In the genomic region with DNA sequence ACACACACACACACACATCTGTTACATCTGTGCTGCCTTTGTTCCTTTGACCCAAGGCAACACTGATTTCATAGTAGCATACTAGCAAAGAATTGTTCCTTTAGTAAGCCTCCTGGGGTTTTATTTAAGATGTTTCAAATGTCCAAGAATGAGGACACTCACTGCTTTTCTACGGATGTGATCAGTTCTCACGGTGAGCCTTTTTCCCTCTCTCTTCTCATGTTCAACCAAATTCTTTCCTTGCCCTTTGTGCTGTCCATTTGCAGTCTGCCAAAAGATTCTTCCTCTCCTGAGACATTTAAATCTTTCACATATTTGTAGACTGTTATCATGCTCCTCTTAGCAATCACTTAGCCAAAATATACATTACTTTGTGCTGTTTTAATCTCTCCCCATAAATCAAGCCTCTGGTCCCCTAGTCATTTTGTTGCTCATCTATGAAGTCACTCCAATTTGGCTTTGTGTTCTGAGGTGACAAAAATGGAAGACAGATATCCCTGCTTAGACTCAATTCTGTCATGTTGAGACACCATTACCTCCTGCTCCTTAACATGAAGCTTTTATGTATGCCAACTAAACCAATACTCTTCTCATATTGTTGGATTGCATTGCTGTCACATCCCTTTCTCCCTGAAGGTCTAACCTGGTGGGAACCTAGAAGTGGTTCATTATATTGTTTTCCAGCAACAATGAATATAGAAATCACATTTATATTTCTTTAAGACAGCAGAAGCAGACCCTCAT, we compare ENCODE assay signal across 15 cellular contexts.
DNase-seq lines count a peak whose midpoint lies in the region; ATAC-seq lines count a peak whose summit lies in the region.
"Had no signal": no experiment of that assay in that cellular context is flagged by ENCODE, and none has a peak within 500 bp of the region (broad histone marks: within the 10 kb centered on the region; RNA-seq: fewer than 3 reads in every experiment).

No MANE protein-coding gene starts in this region.

- DNase-seq in Right ventricle myocardium inferior (ENCODE audit: missing footprints), result no peak
- DNase-seq in Right ventricle myocardium superior, result no peak
- peak; percentile 52 for DNase-seq in amniotic epithelial cell (ENCODE audit: low read depth)
- no peak for DNase-seq in left ventricle myocardium superior
- DNase-seq in activated T-cell treated with anti-CD3 and anti-CD28 coated beads for 4 hours, result no peak
- no peak for DNase-seq in NCI-H146 treated with DMSO at 0.1 percent for 48 hours (lab: John Stamatoyannopoulos, UW; ENCODE audit: unreplicated experiment)
- DNase-seq: activated CD8-positive, alpha-beta T cell treated with anti-CD3 and anti-CD28 coated beads, Interleukin-2, amount 10 ng/mL, durations not matched to agents 7 days and 5 days; activated effector memory CD4-positive, alpha-beta T cell treated with Interleukin-2 at 50 U/mL for 16 hours; COR-L47; KBM-7; naive B cell; NCI-H1436 treated with DMSO at 0.1 percent for 48 hours had no signal

- no peak overlapping the region for H3K4me3 ChIP-seq in skeletal muscle satellite cell (ENCODE audit: low read length)

- H3K36me3 ChIP-seq in skeletal muscle satellite cell (ENCODE audit: insufficient read depth, low read length), result no peaks in the 10 kb centered on the region

- peak overlapping the region; percentile 53 for H3K4me2 ChIP-seq in skeletal muscle satellite cell (ENCODE audit: low read length)

- peak overlapping the region; percentile 61 for H3K9ac ChIP-seq in skeletal muscle satellite cell (ENCODE audit: low read depth, low read length)

- H3K9me3 ChIP-seq in skeletal muscle satellite cell (replicated peaks; ENCODE audit: low read length), result no peaks in the 10 kb centered on the region

- ATAC-seq in Right ventricle myocardium inferior (peak; percentile 28), Right ventricle myocardium superior (ENCODE audit: poor library complexity) (no peak), left ventricle myocardium superior (peak; percentile 56), HG02884 (IDR thresholded peaks at IDR 0.05; ENCODE audit: unreplicated experiment) (no peak)
- ATAC-seq: activated CD8-positive, alpha-beta T cell treated with anti-CD3 and anti-CD28 coated beads, Interleukin-2, amount 10 ng/mL, durations not matched to agents 7 days and 5 days; stimulated activated effector memory CD8-positive, alpha-beta T cell treated with anti-CD3 and anti-CD28 coated beads, Interleukin-12 subunit alpha, Interleukin-12 subunit beta, amount 100 ng/mL, for 72 hours had no signal

- H3K27me3 ChIP-seq in skeletal muscle satellite cell (ENCODE audit: control insufficient read depth, insufficient read depth, low read length), result no peaks in the 10 kb centered on the region

- intact Hi-C loops in Right ventricle myocardium inferior (cut with DNase I), result no loop called here
- intact Hi-C loops in Right ventricle myocardium superior (cut with DNase I), result no loop called here
- intact Hi-C loops in left ventricle myocardium superior (cut with micrococcal nuclease), result no loop called here

- H3K4me1 ChIP-seq in skeletal muscle satellite cell (ENCODE audit: control insufficient read depth, insufficient read depth, low read length), result peaks cover 23% of the 10 kb centered on the region

Comparison
In these comparisons a context has a peak if more than half of its experiments do, and no peak if none do; other contexts are left out.
1. ATAC-seq: peak in Right ventricle myocardium inferior (single experiment) and left ventricle myocardium superior (single experiment); none in Right ventricle myocardium superior (single experiment) and HG02884 (single experiment).